Comparison of ENCODE assay signal across 19 cellular contexts in genomic region chr11:119861160-119861559, GRCh38.
DNase-seq lines count a peak whose midpoint lies in the region; ATAC-seq and TF ChIP-seq lines count a peak whose summit lies in the region.
"Had no signal": no experiment of that assay in that cellular context is flagged by ENCODE, and none has a peak within 500 bp of the region (broad histone marks: within the 10 kb centered on the region; RNA-seq: fewer than 3 reads in every experiment).

No MANE protein-coding gene starts in this region.

- H3K36me3 ChIP-seq in spleen, result no peaks in the 10 kb centered on the region

- no peak overlapping the region for H3K27ac Mint-ChIP-seq in activated T-cell treated with anti-CD3 and anti-CD28 coated beads, Interleukin-2, amount 50 U/mL, for 72 hours
- H3K27ac Mint-ChIP-seq: GM23338 had no signal

- H3K9me3 Mint-ChIP-seq in activated T-cell treated with anti-CD3 and anti-CD28 coated beads, Interleukin-2, amount 50 U/mL, for 72 hours, result no peaks in the 10 kb centered on the region

- H3K27me3 Mint-ChIP-seq in activated T-cell treated with anti-CD3 and anti-CD28 coated beads, Interleukin-2, amount 50 U/mL, for 72 hours (ENCODE audit: low read depth), result peaks cover 28% of the 10 kb centered on the region

- DNase-seq in NCI-H524 (lab: John Stamatoyannopoulos, UW) (peak; percentile 20 to 50), NCI-H524 treated with DMSO at 0.1 percent for 48 hours (lab: John Stamatoyannopoulos, UW) (no peak), NCI-H69 (lab: John Stamatoyannopoulos, UW) (peak; percentile 82), epithelial cell of esophagus (ENCODE audit: low read depth) (peak; percentile 65), spleen (peak; percentile 50), kidney tubule cell (ENCODE audit: low spot score) (no peak)
- DNase-seq in activated T-cell treated with anti-CD3 and anti-CD28 coated beads, Interleukin-2, amount 50 U/mL, for 72 hours, result no peak
- DNase-seq: DMS79 treated with DMSO at 0.1 percent for 48 hours, HCEC 1CT, NCI-H1105, NCI-H187 treated with DMSO at 0.1 percent for 48 hours, NCI-H446 treated with DMSO at 0.1 percent for 48 hours, NCI-H774, SW 1271 had no signal

- H3K27ac ChIP-seq in spleen, result no peak overlapping the region
- H3K27ac ChIP-seq: C4-2B had no signal

- H3K36me3 Mint-ChIP-seq in activated T-cell treated with anti-CD3 and anti-CD28 coated beads, Interleukin-2, amount 50 U/mL, for 72 hours (ENCODE audit: insufficient read depth in 2 of 2), result no peaks in the 10 kb centered on the region

- no peak for ATAC-seq in activated T-cell treated with anti-CD3 and anti-CD28 coated beads, Interleukin-2, amount 50 U/mL, for 72 hours (replicated peaks in 1 of 2)
- ATAC-seq: GM23338, K562, Panc1, Right ventricle myocardium inferior had no signal

- no peaks in the 10 kb centered on the region for H3K4me1 ChIP-seq in spleen

- H3K9me3 ChIP-seq in spleen, result no peaks in the 10 kb centered on the region

- 54 to 63% (median 60%) methylated on average over 5 of the region's 5 CpGs for WGBS in spleen, 5 donors

- intact Hi-C loops in spleen (cut with DNase I; ENCODE audit: low total_unique reads), result no loop called here

- no peak overlapping the region for H3K4me3 ChIP-seq in epithelial cell of esophagus (ENCODE audit: low read length)
- H3K4me3 ChIP-seq in spleen, result no peak overlapping the region
- H3K4me3 ChIP-seq: GM23338, K562 had no signal

- H3K4me1 Mint-ChIP-seq in activated T-cell treated with anti-CD3 and anti-CD28 coated beads, Interleukin-2, amount 50 U/mL, for 72 hours (ENCODE audit: low read depth), result no peaks in the 10 kb centered on the region

- peaks cover 0 to 67% (median 0%) of the 10 kb centered on the region in 7 donors for H3K27me3 ChIP-seq in spleen (replicated peaks in 1 of 7)

- TF ChIP-seq CTCF in epithelial cell of esophagus (IDR thresholded peaks at IDR 0.05; ENCODE audit: insufficient read depth, low read depth, low read length, missing control alignments) (peak; percentile 17), spleen (IDR thresholded peaks at IDR 0.05 in 8 of 11, conservative IDR thresholded peaks at IDR 0.05 in 3 of 11) (no peak)

- TF ChIP-seq POLR2A in spleen (IDR thresholded peaks at IDR 0.05), result no peak

- no peak overlapping the region for H3K4me3 Mint-ChIP-seq in activated T-cell treated with anti-CD3 and anti-CD28 coated beads, Interleukin-2, amount 50 U/mL, for 72 hours
- H3K4me3 Mint-ChIP-seq: GM23338 had no signal

Comparison
In these comparisons a context has a peak if more than half of its experiments do, and no peak if none do; other contexts are left out.
1. DNase-seq: peak in NCI-H524 (2 of 2), NCI-H69 (single experiment), epithelial cell of esophagus (single experiment) and spleen (single experiment); none in NCI-H524 treated with DMSO at 0.1 percent for 48 hours (single experiment), kidney tubule cell (single experiment) and activated T-cell treated with anti-CD3 and anti-CD28 coated beads, Interleukin-2, amount 50 U/mL, for 72 hours (0 of 2).